2 cellular contexts compared by ENCODE assay signal in genomic region chr11:3816673-3817072, GRCh38.
TF ChIP-seq lines count a peak whose summit lies in the region.

No MANE protein-coding gene starts in this region.

TF ChIP-seq in K562, 482 proteins besides CTCF, POLR2A, EP300 and RAD21:
- TF ChIP-seq E2F1 (CRISPR knock-in tag; IDR thresholded peaks at IDR 0.05): no peak
- TF ChIP-seq NR1H2 (CRISPR knock-in tag; IDR thresholded peaks at IDR 0.05): no peak
- TF ChIP-seq HDAC2 (IDR thresholded peaks at IDR 0.05): peak; percentile 64; the same call in 1 of the 2 replicates
- no peak for TF ChIP-seq DLX4 (CRISPR knock-in tag; IDR thresholded peaks at IDR 0.05)
- TF ChIP-seq RBM25 (IDR thresholded peaks at IDR 0.05; ENCODE audit: low read depth, low read length, severe bottlenecking): peak; percentile 93
- no peak for TF ChIP-seq HDAC3 (IDR thresholded peaks at IDR 0.05; ENCODE audit: borderline replicate concordance, partially characterized antibody)
- no peak for TF ChIP-seq XRCC3 (IDR thresholded peaks at IDR 0.05)
- no peak for TF ChIP-seq ILK (tag; IDR thresholded peaks at IDR 0.05; ENCODE audit: borderline replicate concordance, low read depth)
- TF ChIP-seq ZBTB1 (CRISPR knock-in tag; IDR thresholded peaks at IDR 0.05; ENCODE audit: borderline replicate concordance, low read depth): no peak
- no peak for TF ChIP-seq ZBTB12 (CRISPR knock-in tag; IDR thresholded peaks at IDR 0.05)
- peak; percentile 57; the same call in 1 of the 2 replicates for TF ChIP-seq ADNP (tag; IDR thresholded peaks at IDR 0.05)
- peak in 1 of 2 experiments; percentile 81; a peak in 2 of 4 replicates for TF ChIP-seq RCOR1 (IDR thresholded peaks at IDR 0.05; ENCODE audit: borderline replicate concordance in 1 of 2, low read depth in 2 of 2, low read length in 2 of 2)
- TF ChIP-seq CXXC5 (CRISPR knock-in tag; IDR thresholded peaks at IDR 0.05): no peak
- TF ChIP-seq MYNN (IDR thresholded peaks at IDR 0.05): no peak
- TF ChIP-seq MYNN (CRISPR knock-in tag; IDR thresholded peaks at IDR 0.05): no peak
- TF ChIP-seq KDM1A (IDR thresholded peaks at IDR 0.05): peak in 1 of 2 experiments; percentile 76; a peak in 2 of 4 replicates
- no peak for TF ChIP-seq C11orf30 (IDR thresholded peaks at IDR 0.05; ENCODE audit: low read depth)
- no peak for TF ChIP-seq ZNF280A (IDR thresholded peaks at IDR 0.05; ENCODE audit: low read depth, partially characterized antibody)
- peak; percentile 61 for TF ChIP-seq CHD4 (IDR thresholded peaks at IDR 0.05; ENCODE audit: insufficient read depth, insufficient replicate concordance, low read depth, low read length, poor library complexity, severe bottlenecking)
- peak; percentile 90 for TF ChIP-seq BCOR (IDR thresholded peaks at IDR 0.05)
- no peak for TF ChIP-seq SAFB2 (IDR thresholded peaks at IDR 0.05; ENCODE audit: borderline replicate concordance, low read depth, low read length, severe bottlenecking)
- TF ChIP-seq SMARCA5 (IDR thresholded peaks at IDR 0.05): peak; percentile 51; the same call in 1 of the 2 replicates
- TF ChIP-seq ZBTB2 (IDR thresholded peaks at IDR 0.05): no peak
- TF ChIP-seq ZNF507 (tag; conservative IDR thresholded peaks at IDR 0.05): no peak

TF ChIP-seq in SK-N-SH treated with all-trans-retinoic acid at 6 μM for 48 hours, 23 proteins besides CTCF, POLR2A, EP300 and RAD21:
- TF ChIP-seq ZFP30 (CRISPR knock-in tag; IDR thresholded peaks at IDR 0.05) (no peak), TOX (CRISPR knock-in tag; IDR thresholded peaks at IDR 0.05; ENCODE audit: borderline replicate concordance) (no peak), ZNF565 (CRISPR knock-in tag; conservative IDR thresholded peaks at IDR 0.05; ENCODE audit: low read depth) (no peak), ZC3H10 (CRISPR knock-in tag; IDR thresholded peaks at IDR 0.05) (no peak), TSHZ2 (CRISPR knock-in tag; IDR thresholded peaks at IDR 0.05) (no peak), CSDC2 (CRISPR knock-in tag; IDR thresholded peaks at IDR 0.05) (no peak), CREB5 (CRISPR knock-in tag; IDR thresholded peaks at IDR 0.05; ENCODE audit: low read depth) (no peak), CSRNP3 (CRISPR knock-in tag; IDR thresholded peaks at IDR 0.05) (no peak), ISL1 (CRISPR knock-in tag; IDR thresholded peaks at IDR 0.05) (no peak), RARB (CRISPR knock-in tag; IDR thresholded peaks at IDR 0.05) (no peak), ARNTL (CRISPR knock-in tag; IDR thresholded peaks at IDR 0.05; ENCODE audit: borderline replicate concordance, low read depth) (no peak), ESRRG (CRISPR knock-in tag; IDR thresholded peaks at IDR 0.05) (no peak), SNAI2 (CRISPR knock-in tag; IDR thresholded peaks at IDR 0.05) (no peak), BACH2 (CRISPR knock-in tag; IDR thresholded peaks at IDR 0.05; ENCODE audit: borderline replicate concordance) (no peak), GLIS3 (CRISPR knock-in tag; IDR thresholded peaks at IDR 0.05) (no peak), ZFP3 (CRISPR knock-in tag; IDR thresholded peaks at IDR 0.05) (no peak), ZNF8 (CRISPR knock-in tag; IDR thresholded peaks at IDR 0.05) (no peak), PPARA (CRISPR knock-in tag; IDR thresholded peaks at IDR 0.05; ENCODE audit: borderline replicate concordance) (no peak), PATZ1 (CRISPR knock-in tag; IDR thresholded peaks at IDR 0.05; ENCODE audit: borderline replicate concordance) (no peak)
